Comparison of ENCODE assay signal across 27 cellular contexts in the genomic region with DNA sequence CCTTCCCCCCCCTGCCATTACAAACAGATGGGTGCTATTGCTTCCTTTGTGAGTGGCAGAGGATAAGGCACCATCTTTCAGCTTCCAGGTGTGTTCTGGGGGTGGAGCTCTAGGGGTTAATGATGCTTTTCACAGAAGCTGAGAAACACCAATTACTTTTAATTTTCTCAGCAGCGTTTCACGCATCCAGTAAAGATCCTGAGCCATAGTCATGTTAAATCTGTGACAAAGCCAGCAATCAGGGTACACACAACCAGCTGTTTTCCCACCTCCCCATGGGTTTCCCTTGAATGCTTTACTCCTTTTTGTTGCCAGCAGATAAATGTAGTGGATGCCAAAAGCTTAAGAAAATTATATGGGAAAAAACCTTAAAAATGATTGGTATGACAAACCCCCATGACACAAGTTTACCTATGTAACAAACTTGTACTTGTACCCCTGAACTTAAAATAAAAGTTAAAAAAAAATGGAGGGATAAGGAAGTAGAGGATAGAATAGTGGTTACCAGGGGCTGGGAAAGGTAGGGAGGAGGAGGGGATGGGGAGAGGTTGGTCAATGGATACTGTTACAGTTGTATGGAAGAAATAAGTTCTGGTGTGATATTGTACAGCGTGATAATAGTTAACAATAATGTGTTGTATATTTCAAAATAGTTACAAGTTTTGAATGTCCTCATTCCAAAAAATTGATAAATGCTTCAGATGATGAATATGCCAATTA.
DNase-seq lines count a peak whose midpoint lies in the region; FAIRE-seq and TF ChIP-seq lines count a peak whose summit lies in the region.
"Had no signal": no experiment of that assay in that cellular context is flagged by ENCODE, and none has a peak within 500 bp of the region (broad histone marks: within the 10 kb centered on the region; RNA-seq: fewer than 3 reads in every experiment).

No MANE protein-coding gene starts in this region.

- H3K36me3 Mint-ChIP-seq in H9 (ENCODE audit: insufficient read depth in 1 of 3, low read depth in 3 of 3), result peaks cover 42 to 81% (median 65%) of the 10 kb centered on the region in 3 experiments
- H3K36me3 Mint-ChIP-seq: CD14-positive monocyte; CD8-positive, alpha-beta memory T cell; T-cell had no signal

- H3K4ac ChIP-seq in H9 (ENCODE audit: low read depth, low read length) (no peak overlapping the region), H1 (replicated peaks; ENCODE audit: insufficient read length, low read depth, low read length) (no peak overlapping the region)

- peak overlapping the region; percentile 88 to 94 (median 94); a peak in 6 of 7 replicates for H3K27ac Mint-ChIP-seq in H9
- H3K27ac Mint-ChIP-seq: CD14-positive monocyte; CD8-positive, alpha-beta memory T cell; T-cell had no signal

- H3K9me3 Mint-ChIP-seq in H9, result peaks cover 14 to 21% of the 10 kb centered on the region in 2 experiments

- CTCF ChIA-PET in H1 (lab: Charles Lee; ENCODE audit: partially characterized antibody), result interaction anchor here (0.9 to 2.0 kb wide), 3 partner anchors 10 to 74 kb away, joined by 3 to 10 read pairs (median 4); no protein-coding TSS in a partner anchor

- no peak overlapping the region for H3K27ac ChIP-seq in H9 (ENCODE audit: insufficient read length, low read depth, low read length)
- no peak overlapping the region for H3K27ac ChIP-seq in H1 (ENCODE audit: low read depth, low read length)
- H3K27ac ChIP-seq in iPS-20b (ENCODE audit: low read length), result no peak overlapping the region
- H3K27ac ChIP-seq: RWPE1 had no signal

- no peak overlapping the region for H4K5ac ChIP-seq in H9 (ENCODE audit: insufficient read length, low read depth, low read length)
- H4K5ac ChIP-seq in H1 (ENCODE audit: insufficient read length, low read depth, low read length), result no peak overlapping the region

- no peaks in the 10 kb centered on the region for H4K20me1 ChIP-seq in H9 (ENCODE audit: control insufficient read depth, insufficient read depth, insufficient read length)
- no peaks in the 10 kb centered on the region for H4K20me1 ChIP-seq in H1 (replicated peaks in 1 of 2; ENCODE audit: control insufficient read depth in 1 of 2, insufficient read depth in 2 of 2, low read length in 2 of 2)

- H2BK120ac ChIP-seq in H9 (ENCODE audit: low read depth, low read length, poor library complexity, severe bottlenecking) (no peak overlapping the region), H1 (replicated peaks; ENCODE audit: low read depth, low read length) (no peak overlapping the region)

- H2BK12ac ChIP-seq in H9 (ENCODE audit: insufficient read length, low read depth, low read length), result no peak overlapping the region
- H2BK12ac ChIP-seq in H1 (ENCODE audit: low read depth, low read length), result no peak overlapping the region

- peak overlapping the region in 1 of 2 experiments; percentile 33; a peak in 1 of 5 replicates for H3K4me3 Mint-ChIP-seq in H9
- H3K4me3 Mint-ChIP-seq: CD8-positive, alpha-beta memory T cell; T-cell had no signal

- H3K4me1 Mint-ChIP-seq in H9, result peaks cover 36 to 41% of the 10 kb centered on the region in 2 experiments

- H2AFZ ChIP-seq in H9 (ENCODE audit: low read length) (no peak overlapping the region), H1 (ENCODE audit: low read length) (no peak overlapping the region)

- H3K79me2 ChIP-seq in H9 (ENCODE audit: insufficient read depth, low read length) (no peaks in the 10 kb centered on the region), H1 (ENCODE audit: control insufficient read depth in 1 of 2, insufficient read depth in 2 of 2, low read length in 2 of 2) (no peaks in the 10 kb centered on the region)

- peak; percentile 97 for FAIRE-seq in H1 (lab: Jason Lieb, UNC)
- FAIRE-seq: GM12891, GM19239 had no signal

- H3K36me3 ChIP-seq in H1 (ENCODE audit: control insufficient read depth in 2 of 4, insufficient read depth in 4 of 4, low read length in 3 of 4) (peaks cover 5 to 44% (median 22%) of the 10 kb centered on the region in 4 experiments), iPS-20b (ENCODE audit: insufficient read depth, low read depth, low read length) (peaks cover 42% of the 10 kb centered on the region)
- H3K36me3 ChIP-seq: BE2C had no signal

- H4K8ac ChIP-seq in H9 (replicated peaks; ENCODE audit: insufficient read length, low read depth, low read length) (no peak overlapping the region), H1 (ENCODE audit: extremely low read depth, insufficient read depth, low read length) (no peak overlapping the region)

- POLR2A ChIA-PET in H1 (lab: Charles Lee; ENCODE audit: partially characterized antibody), result no interaction called here

- H2BK20ac ChIP-seq in H9 (ENCODE audit: low read depth, low read length, poor library complexity, severe bottlenecking) (no peak overlapping the region), H1 (ENCODE audit: low read length) (no peak overlapping the region)

- H3K18ac ChIP-seq in H9 (ENCODE audit: insufficient read length, low read depth, low read length) (no peak overlapping the region), H1 (ENCODE audit: extremely low read depth, low read length) (no peak overlapping the region)

- no peaks in the 10 kb centered on the region for H3K27me3 Mint-ChIP-seq in H9 (ENCODE audit: low read depth)

- no peak overlapping the region for H3K4me2 ChIP-seq in H9 (ENCODE audit: insufficient read depth, insufficient read length, low read length)
- H3K4me2 ChIP-seq in H1 (ENCODE audit: insufficient read depth in 1 of 2, low read depth in 2 of 2, low read length in 2 of 2), result peak overlapping the region in 1 of 2 experiments; percentile 29; a peak in 1 of 4 replicates

- no peaks in the 10 kb centered on the region for H3K27me3 ChIP-seq in H9 (ENCODE audit: insufficient read depth, low read length)
- H3K27me3 ChIP-seq in H1 (replicated peaks in 1 of 4; ENCODE audit: control insufficient read depth in 3 of 4, extremely low read depth in 1 of 4, insufficient read depth in 3 of 4, low read length in 3 of 4), result no peaks in the 10 kb centered on the region
- no peaks in the 10 kb centered on the region for H3K27me3 ChIP-seq in iPS-20b (ENCODE audit: insufficient read depth, low read length)
- H3K27me3 ChIP-seq: BE2C had no signal

- H3K23ac ChIP-seq in H9 (ENCODE audit: insufficient read length, low read depth, low read length) (no peak overlapping the region), H1 (ENCODE audit: insufficient read length) (no peak overlapping the region)

- DNase-seq in NCI-H2081 (lab: John Stamatoyannopoulos, UW), result peak; percentile 12 to 58
- no peak for DNase-seq in NCI-H2081 treated with DMSO at 0.1 percent for 48 hours (lab: John Stamatoyannopoulos, UW)
- peak; percentile 56 for DNase-seq in H9
- no peak for DNase-seq in H1 (ENCODE audit: low read depth in 1 of 2, low spot score in 2 of 2)
- no peak for DNase-seq in cerebellar cortex (ENCODE audit: low spot score)
- no peak for DNase-seq in NCI-H510A (lab: John Stamatoyannopoulos, UW)
- DNase-seq in putamen (ENCODE audit: low spot score), result no peak
- DNase-seq: 8988T; ACHN; BE2C; Calu3; CD8-positive, alpha-beta memory T cell; DMS79 treated with DMSO at 0.1 percent for 48 hours; GF-D8; HCEC 1CT; NCI-H1092; NCI-H1417 treated with DMSO at 0.1 percent for 48 hours; NCI-H187 treated with DMSO at 0.1 percent for 48 hours; NCI-H446 treated with DMSO at 0.1 percent for 48 hours; NCI-H526 treated with DMSO at 0.1 percent for 48 hours; SHP77; T-cell had no signal

- no peak overlapping the region for H3T11ph ChIP-seq in H9 (ENCODE audit: low read length)

- no peak for TF ChIP-seq POLR2A in H1 (IDR thresholded peaks at IDR 0.05; ENCODE audit: control extremely low read depth in 1 of 2, low read depth in 2 of 2, low read length in 2 of 2)

- H3K9ac ChIP-seq in H9 (ENCODE audit: extremely low read depth, insufficient read length, low read length), result no peak overlapping the region
- H3K9ac ChIP-seq in H1 (replicated peaks in 1 of 4; ENCODE audit: extremely low read depth in 1 of 4, low read depth in 3 of 4, low read length in 3 of 4), result no peak overlapping the region
- no peak overlapping the region for H3K9ac ChIP-seq in iPS-20b (ENCODE audit: low read depth, low read length)

- H2AK5ac ChIP-seq in H9 (ENCODE audit: insufficient read length, low read length) (no peak overlapping the region), H1 (ENCODE audit: low read depth, low read length) (no peak overlapping the region)

- TF ChIP-seq EP300 in H1 (IDR thresholded peaks at IDR 0.05; ENCODE audit: borderline replicate concordance in 1 of 2, low read depth in 2 of 2, low read length in 2 of 2), result peak in 1 of 2 experiments; percentile 77; a peak in 1 of 3 replicates

- H4K91ac ChIP-seq in H9 (ENCODE audit: insufficient read length, low read depth, low read length) (no peak overlapping the region), H1 (replicated peaks; ENCODE audit: insufficient read length, low read length) (no peak overlapping the region)

- H3K4me1 ChIP-seq in H9 (ENCODE audit: insufficient read depth, low read length), result peaks cover 2% of the 10 kb centered on the region; the same call in 1 of the 2 replicates
- peaks cover 2 to 19% (median 5%) of the 10 kb centered on the region in 4 experiments; a peak in 5 of 7 replicates for H3K4me1 ChIP-seq in H1 (replicated peaks in 1 of 4; ENCODE audit: control insufficient read depth in 3 of 4, insufficient read depth in 4 of 4, low read length in 3 of 4)
- H3K4me1 ChIP-seq in iPS-20b (ENCODE audit: insufficient read depth, low read length), result peaks cover 30% of the 10 kb centered on the region
- H3K4me1 ChIP-seq: BE2C had no signal

- H3K9me3 ChIP-seq in H9 (ENCODE audit: control insufficient read depth, low read depth, low read length), result peaks cover 10% of the 10 kb centered on the region
- peaks cover 0 to 7% of the 10 kb centered on the region in 2 experiments; a peak in 2 of 4 replicates for H3K9me3 ChIP-seq in H1 (ENCODE audit: insufficient read depth in 2 of 2, low read depth in 1 of 2, low read length in 1 of 2)
- H3K9me3 ChIP-seq in iPS-20b (ENCODE audit: insufficient read depth, low read depth, low read length), result peaks cover 10% of the 10 kb centered on the region; the same call in 1 of the 2 replicates
- H3K9me3 ChIP-seq: BE2C had no signal

- H3K79me1 ChIP-seq in H9 (ENCODE audit: insufficient read depth, low read depth, low read length, poor library complexity, severe bottlenecking) (no peaks in the 10 kb centered on the region), H1 (ENCODE audit: low read depth, low read length) (no peaks in the 10 kb centered on the region)

- H3K4me3 ChIP-seq in H1 (ENCODE audit: extremely low read depth in 1 of 4, insufficient read depth in 2 of 4, low read depth in 3 of 4, low read length in 4 of 4) (peak overlapping the region in 1 of 4 experiments; percentile 15; a peak in 1 of 8 replicates), iPS-20b (ENCODE audit: low read length) (peak overlapping the region; percentile 43; the same call in 1 of the 2 replicates)

- TF ChIP-seq CTCF in H9 (conservative IDR thresholded peaks at IDR 0.05), result no peak
- TF ChIP-seq CTCF in H1 (IDR thresholded peaks at IDR 0.05; ENCODE audit: control extremely low read depth in 1 of 3, insufficient read depth in 1 of 3, low read depth in 1 of 3, low read length in 3 of 3), result no peak

- no peak for TF ChIP-seq RAD21 in H1 (IDR thresholded peaks at IDR 0.05 in 1 of 2, conservative IDR thresholded peaks at IDR 0.05 in 1 of 2; ENCODE audit: low read depth in 2 of 2, low read length in 2 of 2)

- H3K14ac ChIP-seq in H9 (ENCODE audit: insufficient read depth, low read length) (no peak overlapping the region), H1 (ENCODE audit: insufficient read length) (no peak overlapping the region)

- H2BK15ac ChIP-seq in H9 (ENCODE audit: low read depth, low read length) (no peak overlapping the region), H1 (ENCODE audit: low read length) (no peak overlapping the region)

- WGBS in H9 (ENCODE audit: extremely low coverage, insufficient read length, low lambda C conversion rate), result no CpG with 5 or more reads among the region's 3 CpGs
- WGBS in H1 (ENCODE audit: extremely low coverage in 1 of 2, insufficient coverage in 1 of 2, insufficient read length in 1 of 2, insufficient replicate concordance in 2 of 2, low coverage in 1 of 2, low lambda C conversion rate in 2 of 2, missing lambda C conversion rate in 1 of 2), 2 experiments, result 29% methylated on average over 3 of the region's 3 CpGs; no CpG with 5 or more reads in 1 of the 2 experiments

- H3K23me2 ChIP-seq in H9 (ENCODE audit: insufficient read length, low read depth, low read length, poor library complexity, severe bottlenecking) (no peaks in the 10 kb centered on the region), H1 (ENCODE audit: low read depth, low read length) (no peaks in the 10 kb centered on the region)

- H3K56ac ChIP-seq in H9 (ENCODE audit: insufficient read length, low read depth, low read length), result no peak overlapping the region
- no peak overlapping the region for H3K56ac ChIP-seq in H1 (replicated peaks; ENCODE audit: insufficient read length, low read depth, low read length)

- H2BK5ac ChIP-seq in H9 (ENCODE audit: insufficient read length, low read length), result no peak overlapping the region
- no peak overlapping the region for H2BK5ac ChIP-seq in H1 (ENCODE audit: low read depth, low read length)

Comparison
In these comparisons a context has a peak if more than half of its experiments do, and no peak if none do; other contexts are left out.
1. DNase-seq: peak in NCI-H2081 (2 of 2) and H9 (single experiment); none in NCI-H2081 treated with DMSO at 0.1 percent for 48 hours (single experiment), H1 (0 of 2), cerebellar cortex (single experiment), NCI-H510A (single experiment) and putamen (single experiment).